In genomic region chr3:127071597-127072001, GRCh38 we compare ENCODE assay signal across 27 cellular contexts.
A peak's percentile ranks its signal among the peaks of the same experiment; 100 is the strongest.
DNase-seq lines count a peak whose midpoint lies in the region; ATAC-seq, FAIRE-seq and TF ChIP-seq lines count a peak whose summit lies in the region.
"Had no signal": no experiment of that assay in that cellular context is flagged by ENCODE, and none has a peak within 500 bp of the region (broad histone marks: within the 10 kb centered on the region; RNA-seq: fewer than 3 reads in every experiment).

No MANE protein-coding gene starts in this region.

- TF ChIP-seq POLR2A in right lobe of liver (IDR thresholded peaks at IDR 0.05) = no peak
- TF ChIP-seq POLR2A in HepG2 (IDR thresholded peaks at IDR 0.05; ENCODE audit: insufficient read depth in 1 of 2, low read depth in 2 of 2, low read length in 2 of 2) = no peak
- TF ChIP-seq POLR2A in sigmoid colon (IDR thresholded peaks at IDR 0.05) = no peak

- no peak for FAIRE-seq in HepG2 (lab: Jason Lieb, UNC)
- FAIRE-seq: GM12891 had no signal

- H3K4me3 ChIP-seq in right lobe of liver (no peak overlapping the region), HepG2 (replicated peaks in 1 of 3; ENCODE audit: insufficient read depth in 1 of 3, low read depth in 2 of 3, low read length in 3 of 3) (no peak overlapping the region), lower lobe of right lung (no peak overlapping the region), sigmoid colon (no peak overlapping the region)
- H3K4me3 ChIP-seq: SK-N-MC had no signal

- no peaks in the 10 kb centered on the region for H3K79me2 ChIP-seq in HepG2 (ENCODE audit: insufficient read depth, low read length)

- no peak overlapping the region for H3K4me2 ChIP-seq in HepG2 (ENCODE audit: low read depth, low read length)

- H3K27me3 Mint-ChIP-seq in activated CD4-positive, alpha-beta memory T cell treated with anti-CD3 and anti-CD28 coated beads for 36 hours = no peaks in the 10 kb centered on the region

- H3K27ac Mint-ChIP-seq in activated CD4-positive, alpha-beta memory T cell treated with anti-CD3 and anti-CD28 coated beads for 36 hours = no peak overlapping the region
- H3K27ac Mint-ChIP-seq: B cell; CD8-positive, alpha-beta T cell had no signal

- intact Hi-C loops in right lobe of liver (cut with DNase I) (no loop called here), HepG2 (cut with micrococcal nuclease; ENCODE audit: unreplicated experiment) (no loop called here), lower lobe of right lung (cut with DNase I) (no loop called here), sigmoid colon (cut with DNase I) (no loop called here)
- intact Hi-C loops in activated CD4-positive, alpha-beta memory T cell treated with anti-CD3 and anti-CD28 coated beads for 36 hours (cut with micrococcal nuclease) = no loop called here

- H3K9me3 ChIP-seq in right lobe of liver = no peaks in the 10 kb centered on the region
- H3K9me3 ChIP-seq in HepG2 (ENCODE audit: low read length) = no peaks in the 10 kb centered on the region
- no peaks in the 10 kb centered on the region for H3K9me3 ChIP-seq in lower lobe of right lung
- no peaks in the 10 kb centered on the region for H3K9me3 ChIP-seq in sigmoid colon
- H3K9me3 ChIP-seq: Caco-2 had no signal

- no peak overlapping the region for H3K4me3 Mint-ChIP-seq in activated CD4-positive, alpha-beta memory T cell treated with anti-CD3 and anti-CD28 coated beads for 36 hours
- H3K4me3 Mint-ChIP-seq: B cell; CD8-positive, alpha-beta T cell; H9 had no signal

- H3K27me3 ChIP-seq in right lobe of liver (no peaks in the 10 kb centered on the region), HepG2 (ENCODE audit: control insufficient read depth in 1 of 2, insufficient read depth in 2 of 2, low read length in 2 of 2) (peaks cover 9 to 65% of the 10 kb centered on the region in 2 experiments), lower lobe of right lung (ENCODE audit: low read depth) (no peaks in the 10 kb centered on the region), sigmoid colon (peaks cover 0 to 8% (median 0%) of the 10 kb centered on the region in 3 donors)

- no peaks in the 10 kb centered on the region for H4K20me1 ChIP-seq in HepG2 (ENCODE audit: insufficient read depth, low read length)

- no TSS peak for BruUV-seq in HepG2 (replicated peaks; lab: Mats Ljungman, UMichigan)

- no peaks in the 10 kb centered on the region for H3K4me1 Mint-ChIP-seq in activated CD4-positive, alpha-beta memory T cell treated with anti-CD3 and anti-CD28 coated beads for 36 hours (ENCODE audit: low read depth)

- WGBS in right lobe of liver (ENCODE audit: insufficient coverage, low coverage, low lambda C conversion rate, missing lambda C conversion rate) = no CpG with 5 or more reads among the region's 10 CpGs
- WGBS in HepG2 (ENCODE audit: low lambda C conversion rate) = 0% methylated on average over 4 of the region's 10 CpGs
- WGBS in sigmoid colon, 2 donors = 88 to 92% methylated on average over 10 of the region's 10 CpGs

- TF ChIP-seq RAD21 in HepG2 (CRISPR knock-in tag; IDR thresholded peaks at IDR 0.05) = no peak

- H3K4me1 ChIP-seq in right lobe of liver (no peaks in the 10 kb centered on the region), HepG2 (ENCODE audit: insufficient read depth, low read length) (no peaks in the 10 kb centered on the region), lower lobe of right lung (peaks cover 11% of the 10 kb centered on the region), sigmoid colon (no peaks in the 10 kb centered on the region)
- H3K4me1 ChIP-seq: Caco-2 had no signal

- H3K9ac ChIP-seq in HepG2 (ENCODE audit: insufficient read depth, low read depth, low read length) = no peak overlapping the region

- no peak overlapping the region for H2AFZ ChIP-seq in HepG2 (ENCODE audit: low read length)

- ATAC-seq in right lobe of liver (no peak), HepG2 (no peak), lower lobe of right lung (no peak), GM19467 (IDR thresholded peaks at IDR 0.05; ENCODE audit: unreplicated experiment) (no peak)
- ATAC-seq: CD8-positive, alpha-beta T cell had no signal

- no peaks in the 10 kb centered on the region for H3K36me3 Mint-ChIP-seq in activated CD4-positive, alpha-beta memory T cell treated with anti-CD3 and anti-CD28 coated beads for 36 hours
- H3K36me3 Mint-ChIP-seq: CD8-positive, alpha-beta T cell had no signal

- DNase-seq in right lobe of liver (peak in 2 of 3 donors; percentile 27 to 28), HepG2 (ENCODE audit: low spot score) (no peak), lower lobe of right lung (peak; percentile 34), sigmoid colon (peak; percentile 45), DMS 273 treated with DMSO at 0.1 percent for 48 hours (lab: John Stamatoyannopoulos, UW) (no peak)
- no peak for DNase-seq in activated CD4-positive, alpha-beta memory T cell treated with anti-CD3 and anti-CD28 coated beads for 36 hours
- DNase-seq: CD8-positive, alpha-beta T cell; EL; GDM1; H9; Karpas-422; NCI-H1092; NCI-H1417 treated with DMSO at 0.1 percent for 48 hours; NCI-H187; NCI-H2081 treated with DMSO at 0.1 percent for 48 hours; NCI-H2171; NCI-H226; NCI-H510A; NCI-H69; RPMI8226; SIG-M5 had no signal

- CTCF ChIA-PET in HepG2 (lab: Yijun Ruan, JAX; ENCODE audit: low intra/inter-chr PET ratio, low total read pairs) = no interaction called here
- CTCF ChIA-PET in activated CD4-positive, alpha-beta memory T cell treated with anti-CD3 and anti-CD28 coated beads for 36 hours (lab: Charles Lee) = no interaction called here

- no peak for TF ChIP-seq EP300 in HepG2 (IDR thresholded peaks at IDR 0.05; ENCODE audit: low read depth in 2 of 2, low read length in 2 of 2)
- TF ChIP-seq EP300 in HepG2 (CRISPR knock-in tag; IDR thresholded peaks at IDR 0.05; ENCODE audit: borderline replicate concordance) = no peak
- no peak for TF ChIP-seq EP300 in sigmoid colon (IDR thresholded peaks at IDR 0.05)

- H3K27ac ChIP-seq in right lobe of liver (no peak overlapping the region), HepG2 (ENCODE audit: extremely low read length, insufficient read depth, low read length) (no peak overlapping the region), lower lobe of right lung (no peak overlapping the region), sigmoid colon (no peak overlapping the region)
- H3K27ac ChIP-seq: C4-2B, SK-N-MC had no signal

- POLR2A ChIA-PET in HepG2 (lab: Yijun Ruan, JAX) = no interaction called here
- POLR2A ChIA-PET in activated CD4-positive, alpha-beta memory T cell treated with anti-CD3 and anti-CD28 coated beads for 36 hours (lab: Charles Lee) = no interaction called here

- in situ Hi-C loops in HepG2 (cut with HindIII; ENCODE audit: extremely low pct_ligation_motif_present, low pct_unique_long_range_greater_than_20kb) = no loop called here

- H3K9me3 Mint-ChIP-seq in activated CD4-positive, alpha-beta memory T cell treated with anti-CD3 and anti-CD28 coated beads for 36 hours = peaks cover 4% of the 10 kb centered on the region
- H3K9me3 Mint-ChIP-seq: CD8-positive, alpha-beta T cell had no signal

- H3K36me3 ChIP-seq in right lobe of liver (no peaks in the 10 kb centered on the region), HepG2 (replicated peaks in 1 of 2; ENCODE audit: control insufficient read depth in 1 of 2, insufficient read depth in 2 of 2, low read length in 2 of 2) (no peaks in the 10 kb centered on the region), lower lobe of right lung (no peaks in the 10 kb centered on the region), sigmoid colon (no peaks in the 10 kb centered on the region)

- TF ChIP-seq CTCF in right lobe of liver (IDR thresholded peaks at IDR 0.05) (no peak), HepG2 (CRISPR knock-in tag; IDR thresholded peaks at IDR 0.05) (no peak), lower lobe of right lung (IDR thresholded peaks at IDR 0.05) (no peak), sigmoid colon (IDR thresholded peaks at IDR 0.05) (no peak)

TF ChIP-seq in HepG2, 621 proteins besides CTCF, POLR2A, EP300 and RAD21 (continues in another document):
- TF ChIP-seq NFE2L1 (CRISPR knock-in tag; IDR thresholded peaks at IDR 0.05; ENCODE audit: borderline replicate concordance) = no peak
- no peak for TF ChIP-seq ZFP37 (CRISPR knock-in tag; IDR thresholded peaks at IDR 0.05; ENCODE audit: borderline replicate concordance)
- TF ChIP-seq HNRNPLL (IDR thresholded peaks at IDR 0.05; ENCODE audit: low read depth, low read length, poor library complexity, severe bottlenecking) = no peak
- no peak for TF ChIP-seq LBX2 (CRISPR knock-in tag; IDR thresholded peaks at IDR 0.05; ENCODE audit: borderline replicate concordance)
- TF ChIP-seq RCOR2 (CRISPR knock-in tag; IDR thresholded peaks at IDR 0.05) = no peak
- no peak for TF ChIP-seq ZFP62 (CRISPR knock-in tag; IDR thresholded peaks at IDR 0.05)
- TF ChIP-seq ZNF256 (CRISPR knock-in tag; conservative IDR thresholded peaks at IDR 0.05) = no peak
- no peak for TF ChIP-seq ZNF589 (CRISPR knock-in tag; conservative IDR thresholded peaks at IDR 0.05)
- no peak for TF ChIP-seq PAXIP1 (CRISPR knock-in tag; conservative IDR thresholded peaks at IDR 0.05)
- TF ChIP-seq TEAD3 (CRISPR knock-in tag; optimal IDR thresholded peaks at IDR 0.05; ENCODE audit: borderline replicate concordance) = no peak

Comparison
In these comparisons a context has a peak if more than half of its experiments do, and no peak if none do; other contexts are left out.
1. DNase-seq: peak in right lobe of liver (2 of 3), lower lobe of right lung (single experiment) and sigmoid colon (single experiment); none in HepG2 (single experiment), activated CD4-positive, alpha-beta memory T cell treated with anti-CD3 and anti-CD28 coated beads for 36 hours (single experiment) and DMS 273 treated with DMSO at 0.1 percent for 48 hours (single experiment).